ENCODE assay signal across 1 cellular context in genomic region chr15:70763120-70763949, GRCh38.
A peak's percentile ranks its signal among the peaks of the same experiment; 100 is the strongest.
TF ChIP-seq lines count a peak whose summit lies in the region.

Gene UACA, minus strand, starts transcription at chr15:70763558. Its CDS starts 151 bp downstream, at chr15:70763407.

TF ChIP-seq in A549, 52 proteins besides CTCF, POLR2A, EP300 and RAD21 (continued from another document):
- no peak for TF ChIP-seq ATOH8 (CRISPR knock-in tag; IDR thresholded peaks at IDR 0.05; ENCODE audit: low read depth)
- TF ChIP-seq FOSB (CRISPR knock-in tag; IDR thresholded peaks at IDR 0.05), result no peak
- TF ChIP-seq TFCP2L1 (CRISPR knock-in tag; IDR thresholded peaks at IDR 0.05), result no peak
- TF ChIP-seq ZC3H11A (IDR thresholded peaks at IDR 0.05), result no peak
- peak; percentile 62; the same call in 1 of the 2 replicates for TF ChIP-seq E2F6 (IDR thresholded peaks at IDR 0.05; ENCODE audit: borderline replicate concordance, low read depth)
- peak; percentile 73 for TF ChIP-seq USF2 (IDR thresholded peaks at IDR 0.05)
- no peak for TF ChIP-seq ZFP36 (IDR thresholded peaks at IDR 0.05; ENCODE audit: borderline replicate concordance, partially characterized antibody)
- no peak for TF ChIP-seq TP53 (CRISPR knock-in tag; IDR thresholded peaks at IDR 0.05)
- TF ChIP-seq CBX2 (IDR thresholded peaks at IDR 0.05; ENCODE audit: borderline replicate concordance, low read depth), result no peak
- TF ChIP-seq HDAC2 (IDR thresholded peaks at IDR 0.05), result no peak
- TF ChIP-seq BCL3 (IDR thresholded peaks at IDR 0.05), result peak; percentile 81
- TF ChIP-seq MAFK (IDR thresholded peaks at IDR 0.05; ENCODE audit: partially characterized antibody), result no peak
- no peak for TF ChIP-seq MAZ (IDR thresholded peaks at IDR 0.05; ENCODE audit: borderline replicate concordance, low read depth, low read length)
- TF ChIP-seq NFE2L2 (conservative IDR thresholded peaks at IDR 0.05; ENCODE audit: low read length), result no peak
- no peak for TF ChIP-seq NPAS2 (CRISPR knock-in tag; IDR thresholded peaks at IDR 0.05; ENCODE audit: borderline replicate concordance)
